7 cellular contexts compared by ENCODE assay signal in the genomic region with DNA sequence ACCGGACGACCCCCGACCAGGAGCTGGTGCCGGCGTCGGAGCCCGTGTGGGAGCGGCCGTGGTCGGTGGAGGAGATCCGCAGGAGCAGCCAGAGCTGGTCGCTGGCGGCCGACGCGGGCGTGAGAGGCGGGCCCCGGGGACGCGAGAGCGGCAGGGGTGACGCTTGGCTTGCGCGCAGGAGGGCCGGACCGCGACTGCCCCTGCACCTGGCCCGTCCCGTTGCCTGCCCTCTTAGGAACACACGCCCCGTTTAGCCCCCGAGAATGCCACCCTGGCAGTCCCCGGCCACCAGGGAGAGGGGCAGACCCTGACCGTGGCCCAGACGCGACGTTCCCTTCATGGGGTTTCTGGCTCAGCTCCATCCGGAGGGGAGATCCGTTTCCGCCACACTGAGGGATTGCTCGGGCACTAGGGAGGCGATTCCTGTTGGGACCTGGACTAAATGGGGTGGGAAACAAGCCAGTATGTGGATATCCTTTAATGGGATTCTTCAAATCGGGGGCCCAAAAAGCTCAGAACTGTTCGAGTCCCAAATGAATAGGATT. TPM values are rescaled to one million over a fixed set of nuclear protein-coding genes. Genes with fewer than 3 reads are reported as not detected.
DNase-seq lines count a peak whose midpoint lies in the region; ATAC-seq and TF ChIP-seq lines count a peak whose summit lies in the region.
"Not testable (repeated sequence)": the region's sequence is repeated elsewhere in the genome, so short reads cannot be mapped to it uniquely, and the experiment has no call there.

No MANE protein-coding gene starts in this region.

- TF ChIP-seq CTCF in HFF-Myc (IDR thresholded peaks at IDR 0.05; ENCODE audit: low read depth, low read length, missing control alignments); choroid plexus epithelial cell (conservative IDR thresholded peaks at IDR 0.05; ENCODE audit: low read depth, low read length); ovary (IDR thresholded peaks at IDR 0.05): not testable (repeated sequence)

- intact Hi-C loops in ovary (cut with DNase I): not testable (repeated sequence)

- not testable (repeated sequence) for H3K36me3 ChIP-seq in iPS-15b (ENCODE audit: control insufficient read depth, insufficient read depth, low read length); ovary

- not testable (repeated sequence) for TF ChIP-seq POLR2A in ovary (IDR thresholded peaks at IDR 0.05)

- peak overlapping the region; percentile 47 for H3K9ac ChIP-seq in iPS-15b (ENCODE audit: low read depth, low read length)

- TF ChIP-seq EP300 in ovary (IDR thresholded peaks at IDR 0.05): not testable (repeated sequence)

- ATAC-seq in GM18861 (IDR thresholded peaks at IDR 0.05; ENCODE audit: unreplicated experiment): peak; percentile 28
- ATAC-seq in HG03521 (IDR thresholded peaks at IDR 0.05; ENCODE audit: unreplicated experiment): peak; percentile 57

- peak overlapping the region; percentile 65 to 67 for H3K27ac ChIP-seq in ovary

- not testable (repeated sequence) for H3K9me3 ChIP-seq in iPS-15b (ENCODE audit: control insufficient read depth, insufficient read depth, low read length); ovary

- H3K4me3 ChIP-seq in HFF-Myc (replicated peaks; ENCODE audit: low read depth, low read length) (peak overlapping the region; percentile 63), choroid plexus epithelial cell (ENCODE audit: low read depth, low read length) (peak overlapping the region; percentile 69), iPS-15b (ENCODE audit: low read depth, low read length) (peak overlapping the region; percentile 62), ovary (peak overlapping the region; percentile 78)

- DNase-seq in HFF-Myc (ENCODE audit: extremely low read depth, low read depth); choroid plexus epithelial cell (ENCODE audit: low read depth); ovary: not testable (repeated sequence)
- peak; percentile 32 for DNase-seq in activated CD4-positive, CD25-positive, alpha-beta regulatory T cell treated with anti-CD3 and anti-CD28 coated beads, Interleukin-2, amount 50 U/mL, for 72 hours

- WGBS in ovary, 3 donors: 1 to 3% (median 2%) methylated on average over 12 to 31 of the region's 45 CpGs

- not testable (repeated sequence) for H3K27me3 ChIP-seq in iPS-15b (ENCODE audit: control insufficient read depth, insufficient read depth, low read length); ovary

- H3K4me1 ChIP-seq in iPS-15b (ENCODE audit: control insufficient read depth, insufficient read depth, low read length); ovary (ENCODE audit: insufficient read depth): not testable (repeated sequence)

RNA-seq across cellular contexts. Expression of gene WASHC2C, which starts 0.4 kb away (rescaled TPM):
- 10 to 100 TPM; 25.3 to 52.8 (median 39.4) TPM for total RNA-seq in ovary
- 10 to 100 TPM; 30.5 to 54.8 TPM for polyA plus RNA-seq in ovary

RNA-seq across cellular contexts. Expression of gene ZFAND4, which starts 54.9 kb away (rescaled TPM):
- 10 to 100 TPM; 12.1 to 21.9 (median 15.2) TPM for total RNA-seq in ovary
- polyA plus RNA-seq in ovary: 1 to 10 TPM; 4.4 to 7.1 TPM
